Comparison of ENCODE assay signal across 26 cellular contexts in genomic region chr13:74021507-74021906, GRCh38.
DNase-seq lines count a peak whose midpoint lies in the region; ATAC-seq and TF ChIP-seq lines count a peak whose summit lies in the region.
"Had no signal": no experiment of that assay in that cellular context is flagged by ENCODE, and none has a peak within 500 bp of the region (broad histone marks: within the 10 kb centered on the region; RNA-seq: fewer than 3 reads in every experiment).

No MANE protein-coding gene starts in this region.

- no peak overlapping the region for H3K23ac ChIP-seq in mesendoderm (ENCODE audit: low read length)

- no peak overlapping the region for H3K9ac ChIP-seq in mesendoderm (ENCODE audit: low read length)
- H3K9ac ChIP-seq: BLaER1 had no signal

- peaks cover 2% of the 10 kb centered on the region for H3K79me1 ChIP-seq in mesendoderm (ENCODE audit: low read length)

- H3K4me1 Mint-ChIP-seq in natural killer cell: peaks cover 64 to 67% of the 10 kb centered on the region in 2 donors
- H3K4me1 Mint-ChIP-seq in natural killer cell treated with Interleukin-12 subunit alpha and Interleukin-12 subunit beta and Interleukin-15 and Interleukin-18, amount 100 ng/mL, for 72 hours (ENCODE audit: low read depth in 2 of 2): peaks cover 41 to 48% of the 10 kb centered on the region in 2 donors
- H3K4me1 Mint-ChIP-seq in central memory CD8-positive, alpha-beta T cell: peaks cover 75% of the 10 kb centered on the region

- H4K8ac ChIP-seq in mesendoderm (ENCODE audit: low read depth, low read length): no peak overlapping the region

- H3K27ac Mint-ChIP-seq in natural killer cell: peak overlapping the region; percentile 2 to 7
- no peak overlapping the region for H3K27ac Mint-ChIP-seq in natural killer cell treated with Interleukin-12 subunit alpha and Interleukin-12 subunit beta and Interleukin-15 and Interleukin-18, amount 100 ng/mL, for 72 hours
- H3K27ac Mint-ChIP-seq in central memory CD8-positive, alpha-beta T cell (ENCODE audit: low read depth): peak overlapping the region; percentile 8
- H3K27ac Mint-ChIP-seq: GM23338, H9 had no signal

- H2BK120ac ChIP-seq in mesendoderm (ENCODE audit: low read depth, low read length): no peak overlapping the region

- H3K4me2 ChIP-seq in mesendoderm (ENCODE audit: low read length): no peak overlapping the region
- H3K4me2 ChIP-seq: BLaER1, GM23338, PC-9 had no signal

- H3K9me3 Mint-ChIP-seq in natural killer cell: no peaks in the 10 kb centered on the region
- H3K9me3 Mint-ChIP-seq in natural killer cell treated with Interleukin-12 subunit alpha and Interleukin-12 subunit beta and Interleukin-15 and Interleukin-18, amount 100 ng/mL, for 72 hours: peaks cover 7% of the 10 kb centered on the region
- no peaks in the 10 kb centered on the region for H3K9me3 Mint-ChIP-seq in central memory CD8-positive, alpha-beta T cell

- H2AK5ac ChIP-seq in mesendoderm (ENCODE audit: low read length): no peak overlapping the region

- peaks cover 14% of the 10 kb centered on the region for H3K36me3 Mint-ChIP-seq in natural killer cell
- peaks cover 19% of the 10 kb centered on the region for H3K36me3 Mint-ChIP-seq in natural killer cell treated with Interleukin-12 subunit alpha and Interleukin-12 subunit beta and Interleukin-15 and Interleukin-18, amount 100 ng/mL, for 72 hours
- peaks cover 12% of the 10 kb centered on the region for H3K36me3 Mint-ChIP-seq in central memory CD8-positive, alpha-beta T cell (ENCODE audit: insufficient read depth)

- no peak for TF ChIP-seq CTCF in natural killer cell (IDR thresholded peaks at IDR 0.05)

- H3K56ac ChIP-seq in mesendoderm (ENCODE audit: low read length): no peak overlapping the region

- no peak overlapping the region for H3K4me3 Mint-ChIP-seq in natural killer cell
- H3K4me3 Mint-ChIP-seq in natural killer cell treated with Interleukin-12 subunit alpha and Interleukin-12 subunit beta and Interleukin-15 and Interleukin-18, amount 100 ng/mL, for 72 hours: no peak overlapping the region
- H3K4me3 Mint-ChIP-seq in central memory CD8-positive, alpha-beta T cell: no peak overlapping the region
- H3K4me3 Mint-ChIP-seq: CD4-positive, CD25-positive, alpha-beta regulatory T cell; GM23338; H9 had no signal

- ATAC-seq in natural killer cell (no peak), HG02884 (IDR thresholded peaks at IDR 0.05; ENCODE audit: unreplicated experiment) (no peak), GM18519 (IDR thresholded peaks at IDR 0.05; ENCODE audit: low FRiP score, unreplicated experiment) (no peak)
- ATAC-seq in natural killer cell treated with Interleukin-12 subunit alpha and Interleukin-12 subunit beta and Interleukin-15 and Interleukin-18, amount 100 ng/mL, for 72 hours: no peak
- no peak for ATAC-seq in central memory CD8-positive, alpha-beta T cell (replicated peaks; ENCODE audit: extremely low read depth, poor library complexity, severe bottlenecking)
- ATAC-seq: GM12878, GM23338, Right ventricle myocardium inferior had no signal

- no peak overlapping the region for H2BK15ac ChIP-seq in mesendoderm (replicated peaks; ENCODE audit: low read depth)

- H3K27ac ChIP-seq in mesendoderm (ENCODE audit: low read depth, low read length): no peak overlapping the region
- H3K27ac ChIP-seq: BLaER1, PC-9, SJCRH30 had no signal

- H3K18ac ChIP-seq in mesendoderm (ENCODE audit: low read length): no peak overlapping the region

- no peaks in the 10 kb centered on the region for H3K27me3 ChIP-seq in mesendoderm (ENCODE audit: insufficient read depth, low read length, poor library complexity)
- H3K27me3 ChIP-seq: BLaER1, SJCRH30 had no signal

- no peaks in the 10 kb centered on the region for H3K36me3 ChIP-seq in mesendoderm (ENCODE audit: control insufficient read depth, insufficient read depth, low read length)
- H3K36me3 ChIP-seq: SJCRH30 had no signal

- no peaks in the 10 kb centered on the region for H3K79me2 ChIP-seq in mesendoderm (ENCODE audit: control insufficient read depth, insufficient read depth, low read length)

- no peak for DNase-seq in natural killer cell
- DNase-seq in natural killer cell treated with Interleukin-12 subunit alpha and Interleukin-12 subunit beta and Interleukin-15 and Interleukin-18, amount 100 ng/mL, for 72 hours (ENCODE audit: low spot score): no peak
- no peak for DNase-seq in central memory CD8-positive, alpha-beta T cell (ENCODE audit: low spot score in 2 of 2)
- DNase-seq in mesendoderm: peak; percentile 34
- no peak for DNase-seq in iPS-NIHi11 (ENCODE audit: low spot score)
- DNase-seq: CD4-positive, CD25-positive, alpha-beta regulatory T cell; COR-L47; EL; GDM1; H9; IMR-90; KG1; MM.1S; NCI-H2029; NCI-H446; NCI-H526; NCI-H82; NK-92 treated with Interleukin-12 subunit alpha and Interleukin-12 subunit beta, amount 100 ng/mL, for 24 hours; PC-9; SJCRH30 had no signal

- H3K27me3 Mint-ChIP-seq in natural killer cell (ENCODE audit: low read depth in 2 of 2): no peaks in the 10 kb centered on the region
- H3K27me3 Mint-ChIP-seq in natural killer cell treated with Interleukin-12 subunit alpha and Interleukin-12 subunit beta and Interleukin-15 and Interleukin-18, amount 100 ng/mL, for 72 hours: no peaks in the 10 kb centered on the region
- no peaks in the 10 kb centered on the region for H3K27me3 Mint-ChIP-seq in central memory CD8-positive, alpha-beta T cell
- H3K27me3 Mint-ChIP-seq: CD4-positive, CD25-positive, alpha-beta regulatory T cell had no signal

- no peak overlapping the region for H2BK5ac ChIP-seq in mesendoderm (ENCODE audit: low read length)

- no peaks in the 10 kb centered on the region for H3K4me1 ChIP-seq in mesendoderm (ENCODE audit: control insufficient read depth, low read depth, low read length)
- H3K4me1 ChIP-seq: SJCRH30 had no signal

- WGBS in mesendoderm (ENCODE audit: extremely low coverage, insufficient coverage, low lambda C conversion rate): no CpG with 5 or more reads among the region's 2 CpGs

- no peak overlapping the region for H3K4ac ChIP-seq in mesendoderm (ENCODE audit: low read depth, low read length)

- no peak overlapping the region for H3K4me3 ChIP-seq in mesendoderm (ENCODE audit: low read length)
- H3K4me3 ChIP-seq: BLaER1, GM12878, GM23338, PC-9, SJCRH30 had no signal

- intact Hi-C loops in natural killer cell (cut with micrococcal nuclease): no loop called here

- no peak overlapping the region for H4K5ac ChIP-seq in mesendoderm (ENCODE audit: low read length)

Comparison
In these comparisons a context has a peak if more than half of its experiments do, and no peak if none do; other contexts are left out.
1. H3K27ac Mint-ChIP-seq: peak in natural killer cell (2 of 2) and central memory CD8-positive, alpha-beta T cell (single experiment); none in natural killer cell treated with Interleukin-12 subunit alpha and Interleukin-12 subunit beta and Interleukin-15 and Interleukin-18, amount 100 ng/mL, for 72 hours (0 of 2).